1 cellular context compared by ENCODE assay signal in genomic region chr1:53890522-53890941, GRCh38.
TF ChIP-seq lines count a peak whose summit lies in the region.

No MANE protein-coding gene starts in this region.

TF ChIP-seq in H1, 55 proteins besides CTCF, POLR2A, EP300 and RAD21:
- no peak for TF ChIP-seq SUZ12 (IDR thresholded peaks at IDR 0.05; ENCODE audit: low read length)
- TF ChIP-seq POLR2AphosphoS5 (IDR thresholded peaks at IDR 0.05; ENCODE audit: low read depth, low read length), result no peak
- TF ChIP-seq TBP (IDR thresholded peaks at IDR 0.05; ENCODE audit: low read depth, low read length), result no peak
- TF ChIP-seq CTBP2 (IDR thresholded peaks at IDR 0.05; ENCODE audit: borderline replicate concordance, insufficient read depth, insufficient read length, low read length), result no peak
- no peak for TF ChIP-seq GABPA (IDR thresholded peaks at IDR 0.05; ENCODE audit: borderline replicate concordance, insufficient read depth, low read length)
